ENCODE assay signal across 8 cellular contexts in the genomic region with DNA sequence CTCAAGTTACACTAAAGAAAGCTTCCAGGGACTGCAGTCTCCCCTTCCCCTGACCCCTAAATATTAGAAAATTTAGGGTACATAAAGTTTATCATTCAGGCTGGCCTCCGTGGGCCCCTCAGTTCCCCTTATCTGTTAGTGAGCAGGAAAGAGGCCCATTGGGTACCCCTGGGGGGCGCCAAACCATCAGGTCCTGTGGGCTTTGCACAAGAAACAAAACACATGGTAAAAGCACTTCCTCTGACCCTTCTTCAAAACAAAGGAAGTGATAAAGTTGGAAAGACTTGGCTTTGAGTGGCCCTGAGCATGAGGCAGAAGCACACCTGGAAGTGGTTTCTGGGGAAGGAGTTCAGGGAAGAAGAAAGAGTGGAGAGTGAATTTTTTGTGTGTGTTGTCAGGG.
DNase-seq lines count a peak whose midpoint lies in the region; ATAC-seq and TF ChIP-seq lines count a peak whose summit lies in the region.

No MANE protein-coding gene starts in this region.

- H3K4me2 ChIP-seq in BLaER1, result peak overlapping the region; percentile 66

- peak overlapping the region; percentile 2 for H3K27ac Mint-ChIP-seq in type B pancreatic cell

- peaks cover 27% of the 10 kb centered on the region for H3K4me1 ChIP-seq in BLaER1
- no peaks in the 10 kb centered on the region for H3K4me1 ChIP-seq in RWPE2 (ENCODE audit: insufficient read depth, poor library complexity, severe bottlenecking)
- no peaks in the 10 kb centered on the region for H3K4me1 ChIP-seq in ascending aorta

- H3K27me3 ChIP-seq in BLaER1, result no peaks in the 10 kb centered on the region
- no peaks in the 10 kb centered on the region for H3K27me3 ChIP-seq in RWPE2 (ENCODE audit: insufficient read depth, poor library complexity, severe bottlenecking)
- no peaks in the 10 kb centered on the region for H3K27me3 ChIP-seq in ascending aorta

- peaks cover 29% of the 10 kb centered on the region for H3K4me1 Mint-ChIP-seq in type B pancreatic cell (ENCODE audit: unreplicated experiment)

- no peaks in the 10 kb centered on the region for H3K9me3 Mint-ChIP-seq in type B pancreatic cell

- no peak for DNase-seq in GM13977 (ENCODE audit: low spot score)
- DNase-seq in RWPE2 (ENCODE audit: low spot score), result no peak
- DNase-seq in glomerular visceral epithelial cell (ENCODE audit: extremely low spot score), result peak; percentile 17
- no peak for DNase-seq in type B pancreatic cell (ENCODE audit: extremely low spot score, unreplicated experiment)
- DNase-seq in ascending aorta (ENCODE audit: low spot score in 2 of 2), result no peak
- DNase-seq in stimulated activated naive CD4-positive, alpha-beta T cell (lab: John Stamatoyannopoulos, UW), result no peak

- H3K36me3 ChIP-seq in BLaER1 (no peaks in the 10 kb centered on the region), RWPE2 (ENCODE audit: low read depth) (no peaks in the 10 kb centered on the region), ascending aorta (no peaks in the 10 kb centered on the region)

- H3K27ac ChIP-seq in BLaER1 (peak overlapping the region; percentile 77), RWPE2 (ENCODE audit: poor library complexity, severe bottlenecking) (no peak overlapping the region), ascending aorta (no peak overlapping the region)

- H3K4me3 ChIP-seq in BLaER1 (no peak overlapping the region), RWPE2 (ENCODE audit: severe bottlenecking) (no peak overlapping the region), ascending aorta (no peak overlapping the region)

- no peaks in the 10 kb centered on the region for H3K27me3 Mint-ChIP-seq in type B pancreatic cell

- intact Hi-C loops in ascending aorta (cut with DNase I), result no loop called here

- TF ChIP-seq CTCF in GM13977 (IDR thresholded peaks at IDR 0.05; ENCODE audit: extremely low read depth, insufficient read depth, missing control alignments), result peak; percentile 40
- TF ChIP-seq CTCF in RWPE2 (IDR thresholded peaks at IDR 0.05; ENCODE audit: poor library complexity, severe bottlenecking), result peak; percentile 28
- TF ChIP-seq CTCF in type B pancreatic cell (conservative IDR thresholded peaks at IDR 0.05), result peak; percentile 62
- no peak for TF ChIP-seq CTCF in ascending aorta (IDR thresholded peaks at IDR 0.05)

- H4K20me1 ChIP-seq in BLaER1, result no peaks in the 10 kb centered on the region

- no peak overlapping the region for H3K9ac ChIP-seq in BLaER1

- no peak overlapping the region for H3K4me3 Mint-ChIP-seq in type B pancreatic cell

- no peaks in the 10 kb centered on the region for H3K36me3 Mint-ChIP-seq in type B pancreatic cell

- in situ Hi-C loops in GM13977 (cut with MboI; ENCODE audit: low pct_unique_long_range_greater_than_20kb, low sequenced_read_pairs, unreplicated experiment), result no loop called here

- H3K9me3 ChIP-seq in BLaER1 (peaks cover 19% of the 10 kb centered on the region), RWPE2 (ENCODE audit: severe bottlenecking) (no peaks in the 10 kb centered on the region), ascending aorta (no peaks in the 10 kb centered on the region)

- ATAC-seq in RWPE2 (ENCODE audit: low read depth) (no peak), GM18498 (IDR thresholded peaks at IDR 0.05; ENCODE audit: unreplicated experiment) (no peak)

Comparison
In these comparisons a context has a peak if more than half of its experiments do, and no peak if none do; other contexts are left out.
1. CTCF ChIP-seq: peak in GM13977 (single experiment), RWPE2 (single experiment) and type B pancreatic cell (single experiment); none in ascending aorta (0 of 3).